ENCODE assay signal across 14 cellular contexts in the genomic region with DNA sequence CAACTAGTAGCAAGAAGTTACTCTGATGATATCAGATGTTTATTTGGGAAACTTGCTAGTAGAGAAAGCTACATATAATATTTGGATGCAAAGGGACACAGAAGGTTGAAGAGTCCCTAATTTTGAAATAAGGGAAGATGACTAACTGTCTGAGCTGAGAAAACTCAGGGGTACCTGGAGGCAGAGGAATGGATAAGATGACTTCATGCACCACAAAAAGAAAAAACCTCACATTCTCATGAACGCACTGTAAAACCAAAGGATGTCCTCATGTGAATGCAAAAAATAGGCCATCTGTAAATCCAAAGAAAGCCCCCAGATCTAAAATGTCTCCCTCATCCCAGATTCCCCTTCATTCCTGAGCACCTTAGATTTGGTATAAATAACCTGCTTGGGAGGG. TPM values are rescaled to one million over a fixed set of nuclear protein-coding genes. Genes with fewer than 3 reads are reported as not detected.
DNase-seq lines count a peak whose midpoint lies in the region; ATAC-seq, FAIRE-seq and TF ChIP-seq lines count a peak whose summit lies in the region.
"Had no signal": no experiment of that assay in that cellular context is flagged by ENCODE, and none has a peak within 500 bp of the region (broad histone marks: within the 10 kb centered on the region; RNA-seq: fewer than 3 reads in every experiment).

No MANE protein-coding gene starts in this region.

- H3K27ac Mint-ChIP-seq in T-helper 1 cell treated with Interleukin-12 subunit alpha and Interleukin-12 subunit beta and Interleukin-4 antibody, amounts not matched to agents 30 μg/mL and 1 μg/mL, for 36 hours, result peak overlapping the region; percentile 97
- peak overlapping the region; percentile 99 for H3K27ac Mint-ChIP-seq in central memory CD8-positive, alpha-beta T cell (ENCODE audit: low read depth)
- peak overlapping the region; percentile 99 for H3K27ac Mint-ChIP-seq in stimulated activated memory B cell treated with anti-CD40 and anti-IgM and Interleukin-4, amounts not matched to agents 10 μg/mL and 1 μg/mL and 100 μg/mL, for 72 hours
- H3K27ac Mint-ChIP-seq: endodermal cell, nephron progenitor cell had no signal

- peak overlapping the region; percentile 100 for H3K4me3 Mint-ChIP-seq in T-helper 1 cell treated with Interleukin-12 subunit alpha and Interleukin-12 subunit beta and Interleukin-4 antibody, amounts not matched to agents 30 μg/mL and 1 μg/mL, for 36 hours
- peak overlapping the region; percentile 95 for H3K4me3 Mint-ChIP-seq in central memory CD8-positive, alpha-beta T cell
- no peak overlapping the region for H3K4me3 Mint-ChIP-seq in stimulated activated memory B cell treated with anti-CD40 and anti-IgM and Interleukin-4, amounts not matched to agents 10 μg/mL and 1 μg/mL and 100 μg/mL, for 72 hours
- H3K4me3 Mint-ChIP-seq: endodermal cell, nephron progenitor cell had no signal

- FAIRE-seq in GM12891 (lab: Jason Lieb, UNC), result no peak

- H3K27me3 Mint-ChIP-seq in T-helper 1 cell treated with Interleukin-12 subunit alpha and Interleukin-12 subunit beta and Interleukin-4 antibody, amounts not matched to agents 30 μg/mL and 1 μg/mL, for 36 hours (ENCODE audit: low read depth), result no peaks in the 10 kb centered on the region
- no peaks in the 10 kb centered on the region for H3K27me3 Mint-ChIP-seq in central memory CD8-positive, alpha-beta T cell
- no peaks in the 10 kb centered on the region for H3K27me3 Mint-ChIP-seq in stimulated activated memory B cell treated with anti-CD40 and anti-IgM and Interleukin-4, amounts not matched to agents 10 μg/mL and 1 μg/mL and 100 μg/mL, for 72 hours

- TF ChIP-seq POLR2A in GM12891 (IDR thresholded peaks at IDR 0.05; ENCODE audit: low read depth, low read length), result no peak

- peak; percentile 52 for DNase-seq in Daoy (ENCODE audit: low read depth)
- no peak for DNase-seq in central memory CD8-positive, alpha-beta T cell (ENCODE audit: low spot score in 2 of 2)
- DNase-seq in GM12891 (ENCODE audit: insufficient read length, low spot score), result no peak
- DNase-seq in SW480 (ENCODE audit: low spot score), result no peak
- DNase-seq: DMS79 treated with DMSO at 0.1 percent for 48 hours, foreskin keratinocyte, KBM-7, NCI-H1417, nephron progenitor cell had no signal

- peaks cover 82% of the 10 kb centered on the region for H3K36me3 Mint-ChIP-seq in T-helper 1 cell treated with Interleukin-12 subunit alpha and Interleukin-12 subunit beta and Interleukin-4 antibody, amounts not matched to agents 30 μg/mL and 1 μg/mL, for 36 hours (ENCODE audit: low read depth)
- H3K36me3 Mint-ChIP-seq in central memory CD8-positive, alpha-beta T cell (ENCODE audit: insufficient read depth), result peaks cover 81% of the 10 kb centered on the region
- peaks cover 75% of the 10 kb centered on the region for H3K36me3 Mint-ChIP-seq in stimulated activated memory B cell treated with anti-CD40 and anti-IgM and Interleukin-4, amounts not matched to agents 10 μg/mL and 1 μg/mL and 100 μg/mL, for 72 hours

- peaks cover 67% of the 10 kb centered on the region for H3K4me1 Mint-ChIP-seq in T-helper 1 cell treated with Interleukin-12 subunit alpha and Interleukin-12 subunit beta and Interleukin-4 antibody, amounts not matched to agents 30 μg/mL and 1 μg/mL, for 36 hours (ENCODE audit: low read depth)
- H3K4me1 Mint-ChIP-seq in central memory CD8-positive, alpha-beta T cell, result peaks cover 85% of the 10 kb centered on the region
- H3K4me1 Mint-ChIP-seq in stimulated activated memory B cell treated with anti-CD40 and anti-IgM and Interleukin-4, amounts not matched to agents 10 μg/mL and 1 μg/mL and 100 μg/mL, for 72 hours, result peaks cover 72% of the 10 kb centered on the region

- H3K9me3 Mint-ChIP-seq in T-helper 1 cell treated with Interleukin-12 subunit alpha and Interleukin-12 subunit beta and Interleukin-4 antibody, amounts not matched to agents 30 μg/mL and 1 μg/mL, for 36 hours, result no peaks in the 10 kb centered on the region
- H3K9me3 Mint-ChIP-seq in central memory CD8-positive, alpha-beta T cell, result no peaks in the 10 kb centered on the region
- no peaks in the 10 kb centered on the region for H3K9me3 Mint-ChIP-seq in stimulated activated memory B cell treated with anti-CD40 and anti-IgM and Interleukin-4, amounts not matched to agents 10 μg/mL and 1 μg/mL and 100 μg/mL, for 72 hours
- H3K9me3 Mint-ChIP-seq: endodermal cell, nephron progenitor cell had no signal

- ATAC-seq in central memory CD8-positive, alpha-beta T cell (replicated peaks; ENCODE audit: extremely low read depth, poor library complexity, severe bottlenecking), result no peak
- ATAC-seq in stimulated activated memory B cell treated with anti-CD40 and anti-IgM and Interleukin-4, amounts not matched to agents 10 μg/mL and 1 μg/mL and 100 μg/mL, for 72 hours, result no peak
- ATAC-seq in GM21529 (IDR thresholded peaks at IDR 0.05; ENCODE audit: unreplicated experiment), result no peak
- ATAC-seq: foreskin keratinocyte had no signal

TF ChIP-seq in GM12891, 5 proteins besides CTCF, POLR2A, EP300 and RAD21:
- TF ChIP-seq PAX5 (IDR thresholded peaks at IDR 0.05; ENCODE audit: insufficient read depth, low read length, severe bottlenecking) (no peak), POLR2AphosphoS5 (IDR thresholded peaks at IDR 0.05; ENCODE audit: low read depth, low read length) (no peak), SPI1 (IDR thresholded peaks at IDR 0.05; ENCODE audit: low read depth, low read length) (no peak), TAF1 (IDR thresholded peaks at IDR 0.05; ENCODE audit: low read depth, low read length) (no peak), POU2F2 (IDR thresholded peaks at IDR 0.05; ENCODE audit: low read depth, low read length) (no peak)

RNA-seq across cellular contexts. Expression of a gene that starts 29.3 kb away (rescaled TPM):
- not detected in 2 replicates for total RNA-seq in Daoy (2014; rRNA removed; shearing (Covaris generic))
- not detected for polyA plus RNA-seq in GM12891 (2012; ENCODE audit: low read depth, missing spikeins)
- total RNA-seq: foreskin keratinocyte, liver had no signal

RNA-seq across cellular contexts. Expression of a gene that starts 50.8 kb away (rescaled TPM):
- not detected in 2 replicates for total RNA-seq in Daoy (2014; rRNA removed; shearing (Covaris generic))
- polyA plus RNA-seq in GM12891 (2012; ENCODE audit: low read depth, missing spikeins), result not detected
- total RNA-seq: foreskin keratinocyte, liver had no signal
- polyA plus RNA-seq: foreskin keratinocyte, liver had no signal

RNA-seq across cellular contexts. Expression of a gene that starts 54.8 kb away (rescaled TPM):
- 12.9 and 20.4 TPM in 2 replicates for total RNA-seq in Daoy (2014; rRNA removed; shearing (Covaris generic))
- 0.32 TPM for polyA plus RNA-seq in GM12891 (2012; ENCODE audit: low read depth, missing spikeins)
